20 cellular contexts compared by ENCODE assay signal in the genomic region with DNA sequence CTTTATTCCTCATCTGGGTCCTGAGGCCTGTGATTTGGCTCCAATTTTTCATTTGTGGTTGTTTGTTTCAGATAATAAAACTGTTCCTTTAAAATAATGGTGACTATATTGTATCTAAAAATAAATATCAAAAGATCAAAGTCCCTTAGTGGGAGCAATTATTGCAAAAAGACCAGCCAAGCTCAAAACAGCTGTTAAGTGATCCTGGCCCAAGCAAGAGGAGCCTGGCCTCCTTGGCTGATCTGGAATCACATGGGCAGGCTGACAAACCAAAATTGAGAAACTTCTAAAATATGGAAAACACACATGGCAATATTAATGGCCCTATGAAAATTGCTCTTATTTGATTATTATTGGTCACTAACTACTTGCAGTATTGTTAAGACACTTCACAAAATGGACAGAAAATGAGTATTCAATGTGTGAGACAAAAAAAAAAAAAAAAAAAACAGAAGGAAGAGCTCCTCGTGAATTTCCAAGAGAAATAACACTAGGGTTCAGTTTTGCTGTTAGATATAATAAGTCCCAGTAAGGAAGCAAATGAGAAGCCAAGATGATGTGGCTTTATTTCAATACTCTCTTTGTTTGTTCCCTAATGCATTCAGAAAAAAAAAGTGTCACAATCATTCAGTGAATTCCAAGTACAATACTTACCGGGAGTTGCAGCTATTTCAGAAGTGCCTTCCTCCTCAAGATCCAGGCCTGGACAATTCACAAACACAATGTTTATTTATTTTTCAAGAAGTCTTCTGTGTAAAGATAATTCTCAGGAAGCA.
DNase-seq lines count a peak whose midpoint lies in the region; ATAC-seq, FAIRE-seq and TF ChIP-seq lines count a peak whose summit lies in the region.
"Had no signal": no experiment of that assay in that cellular context is flagged by ENCODE, and none has a peak within 500 bp of the region (broad histone marks: within the 10 kb centered on the region; RNA-seq: fewer than 3 reads in every experiment).

No MANE protein-coding gene starts in this region.

- FAIRE-seq in D721Med (lab: Jason Lieb, UNC): peak; percentile 73

- intact Hi-C loops in sciatic nerve (cut with DNase I): no loop called here

- ATAC-seq in sciatic nerve: peak; percentile 94
- ATAC-seq in HG02678 (IDR thresholded peaks at IDR 0.05; ENCODE audit: unreplicated experiment): no peak

- DNase-seq in D721Med (ENCODE audit: insufficient read length, low spot score): no peak
- DNase-seq in cerebellar cortex (ENCODE audit: low spot score): peak; percentile 0
- peak; percentile 82 for DNase-seq in globus pallidus (ENCODE audit: low spot score)
- no peak for DNase-seq in sciatic nerve (ENCODE audit: low spot score)
- DNase-seq in NK-92 (lab: John Stamatoyannopoulos, UW; ENCODE audit: unreplicated experiment): no peak
- no peak for DNase-seq in ecto neural progenitor cell (ENCODE audit: low spot score)
- DNase-seq: activated CD4-positive, alpha-beta memory T cell treated with anti-CD3 and anti-CD28 coated beads, Interleukin-2, amount 10 ng/mL, durations not matched to agents 7 days and 5 days; activated CD4-positive, CD25-positive, alpha-beta regulatory T cell treated with anti-CD3 and anti-CD28 coated beads, Interleukin-2, amount 50 U/mL, for 72 hours; activated effector memory CD4-positive, alpha-beta T cell treated with Interleukin-2 at 50 U/mL for 16 hours; activated naive CD8-positive, alpha-beta T cell treated with anti-CD3 and anti-CD28 coated beads for 36 hours; C1 segment of cervical spinal cord; Karpas-422; naive B cell; NCI-H1436; NCI-H446 treated with DMSO at 0.1 percent for 48 hours; occipital lobe; RPMI8226; SK-N-SH; transverse colon had no signal

- no peak for TF ChIP-seq CTCF in D721Med (IDR thresholded peaks at IDR 0.05; ENCODE audit: insufficient read depth, missing control alignments)

Comparison
In these comparisons a context has a peak if more than half of its experiments do, and no peak if none do; other contexts are left out.
1. DNase-seq: peak in cerebellar cortex (single experiment) and globus pallidus (single experiment); none in D721Med (single experiment), sciatic nerve (single experiment), NK-92 (single experiment) and ecto neural progenitor cell (single experiment).